In the genomic region with DNA sequence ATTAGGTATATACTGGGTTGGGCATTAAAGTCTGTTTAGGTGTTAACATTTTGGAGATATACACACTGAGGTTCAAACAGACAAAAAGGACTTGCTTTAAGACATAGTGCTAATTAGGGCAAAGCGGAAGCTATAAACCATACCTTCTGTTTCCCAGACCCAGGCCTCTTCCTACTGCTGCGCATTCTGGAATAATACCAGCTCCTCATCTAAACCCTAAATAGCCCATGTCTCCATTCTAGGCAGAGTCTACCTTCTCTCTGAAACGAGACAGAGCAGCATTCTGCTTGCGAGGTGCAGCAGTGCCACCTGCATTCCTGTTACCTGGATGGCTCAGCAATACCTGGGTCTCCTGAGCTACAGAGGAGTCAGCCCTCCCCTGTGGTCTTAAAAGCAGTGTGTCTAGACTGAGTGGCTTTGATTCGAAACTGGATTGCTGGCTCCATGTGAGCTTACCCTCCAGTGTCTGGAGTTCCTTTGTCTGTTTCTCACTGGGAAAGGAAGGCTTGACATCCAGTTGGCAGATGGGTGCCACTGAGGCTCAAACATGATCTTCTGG, we compare ENCODE assay signal across 16 cellular contexts.
"Had no signal": no experiment of that assay in that cellular context is flagged by ENCODE, and none has a peak within 500 bp of the region (broad histone marks: within the 10 kb centered on the region; RNA-seq: fewer than 3 reads in every experiment).

No MANE protein-coding gene starts in this region.

- H3K9me3 ChIP-seq: mucosa of descending colon, tibial artery had no signal

- H3K4me3 ChIP-seq: mucosa of descending colon, tibial artery had no signal

- ATAC-seq: activated CD8-positive, alpha-beta memory T cell treated with anti-CD3 and anti-CD28 coated beads, Interleukin-2, amount 10 ng/mL, durations not matched to agents 7 days and 5 days; mucosa of descending colon; natural killer cell; SK-N-SH treated with all-trans-retinoic acid at 6 μM for 48 hours; stimulated activated memory B cell treated with anti-CD40 and anti-IgM and Interleukin-4, amounts not matched to agents 10 μg/mL and 1 μg/mL and 100 μg/mL, for 72 hours had no signal

- H3K27me3 Mint-ChIP-seq: activated CD8-positive, alpha-beta memory T cell treated with anti-CD3 and anti-CD28 coated beads, Interleukin-2, amount 10 ng/mL, durations not matched to agents 7 days and 5 days; central memory CD8-positive, alpha-beta T cell; memory B cell; stimulated activated memory B cell treated with anti-CD40 and anti-IgM and Interleukin-4, amounts not matched to agents 10 μg/mL and 1 μg/mL and 100 μg/mL, for 72 hours had no signal

- H3K36me3 Mint-ChIP-seq: activated CD8-positive, alpha-beta memory T cell treated with anti-CD3 and anti-CD28 coated beads, Interleukin-2, amount 10 ng/mL, durations not matched to agents 7 days and 5 days; memory B cell; natural killer cell; stimulated activated memory B cell treated with anti-CD40 and anti-IgM and Interleukin-4, amounts not matched to agents 10 μg/mL and 1 μg/mL and 100 μg/mL, for 72 hours had no signal

- H3K27me3 ChIP-seq: tibial artery had no signal

- H3K4me3 Mint-ChIP-seq: activated CD8-positive, alpha-beta memory T cell treated with anti-CD3 and anti-CD28 coated beads, Interleukin-2, amount 10 ng/mL, durations not matched to agents 7 days and 5 days; central memory CD8-positive, alpha-beta T cell; memory B cell; natural killer cell; stimulated activated memory B cell treated with anti-CD40 and anti-IgM and Interleukin-4, amounts not matched to agents 10 μg/mL and 1 μg/mL and 100 μg/mL, for 72 hours had no signal

- H3K27ac Mint-ChIP-seq: activated CD8-positive, alpha-beta memory T cell treated with anti-CD3 and anti-CD28 coated beads, Interleukin-2, amount 10 ng/mL, durations not matched to agents 7 days and 5 days; memory B cell; natural killer cell; stimulated activated memory B cell treated with anti-CD40 and anti-IgM and Interleukin-4, amounts not matched to agents 10 μg/mL and 1 μg/mL and 100 μg/mL, for 72 hours had no signal

- DNase-seq: activated CD4-positive, CD25-positive, alpha-beta regulatory T cell treated with anti-CD3 and anti-CD28 coated beads, Interleukin-2, amount 50 U/mL, for 72 hours; activated CD8-positive, alpha-beta memory T cell treated with anti-CD3 and anti-CD28 coated beads, Interleukin-2, amount 10 ng/mL, durations not matched to agents 7 days and 5 days; activated naive CD4-positive, alpha-beta T cell treated with anti-CD3 and anti-CD28 coated beads, Interleukin-2, amount 50 U/mL, for 16 hours; activated T-cell treated with anti-CD3 and anti-CD28 coated beads, Interleukin-2, amount 50 U/mL, for 1 hour; effector memory CD4-positive, alpha-beta T cell; foreskin melanocyte; mucosa of descending colon; natural killer cell; stimulated activated CD4-positive, alpha-beta T cell treated with anti-CD3 and anti-CD28 coated beads, Interleukin-2, amount 100 ng/mL, for 48 hours; T-helper 1 cell; T1000; tibial artery had no signal

- H3K9me3 Mint-ChIP-seq: central memory CD8-positive, alpha-beta T cell; memory B cell; natural killer cell; stimulated activated memory B cell treated with anti-CD40 and anti-IgM and Interleukin-4, amounts not matched to agents 10 μg/mL and 1 μg/mL and 100 μg/mL, for 72 hours had no signal

- H3K36me3 ChIP-seq: tibial artery had no signal
